In genomic region chr7:121689749-121690148, GRCh38 we compare ENCODE assay signal across 29 cellular contexts.
"Had no signal": no experiment of that assay in that cellular context is flagged by ENCODE, and none has a peak within 500 bp of the region (broad histone marks: within the 10 kb centered on the region; RNA-seq: fewer than 3 reads in every experiment).

No MANE protein-coding gene starts in this region.

- H2AFZ ChIP-seq: PC-9 had no signal

- H3K9me3 Mint-ChIP-seq: activated CD4-positive, alpha-beta T cell treated with anti-CD3 and anti-CD28 coated beads, Interleukin-2, amount 10 ng/mL, durations not matched to agents 7 days and 5 days; activated naive CD4-positive, alpha-beta T cell treated with anti-CD3 and anti-CD28 coated beads for 36 hours; activated T-cell treated with anti-CD3 and anti-CD28 coated beads, Interleukin-2, amount 50 U/mL, for 24 hours; activated T-helper 2 cell treated with anti-CD3 and anti-CD28 coated beads, Interferon-gamma antibody, Interleukin-2, Interleukin-4, amounts not matched to agents 10 μg/mL and 5 μg/mL and 100 μg/mL, durations not matched to agents 14 hours and 24 hours and 36 hours; T-helper 1 cell treated with Interleukin-12 subunit alpha and Interleukin-12 subunit beta and Interleukin-4 antibody, amounts not matched to agents 30 μg/mL and 1 μg/mL, for 36 hours; T-helper 2 cell treated with Interferon-gamma antibody and Interleukin-4, amounts not matched to agents 5 μg/mL and 100 μg/mL, for 36 hours had no signal

- H3K27ac ChIP-seq: breast epithelium, PC-9 had no signal

- H3K27me3 ChIP-seq: breast epithelium had no signal

- H3K27me3 Mint-ChIP-seq: activated CD4-positive, alpha-beta T cell treated with anti-CD3 and anti-CD28 coated beads, Interleukin-2, amount 10 ng/mL, durations not matched to agents 7 days and 5 days; activated T-cell treated with anti-CD3 and anti-CD28 coated beads, Interleukin-2, amount 50 U/mL, for 24 hours; IgD-negative memory B cell had no signal

- ATAC-seq: activated CD8-positive, alpha-beta T cell treated with anti-CD3 and anti-CD28 coated beads, Interleukin-2, amount 10 ng/mL, durations not matched to agents 7 days and 5 days; activated naive CD4-positive, alpha-beta T cell treated with anti-CD3 and anti-CD28 coated beads, Interleukin-2, amount 50 U/mL, for 72 hours had no signal

- DNase-seq: activated CD4-positive, alpha-beta T cell treated with anti-CD3 and anti-CD28 coated beads, Interleukin-2, amount 10 ng/mL, durations not matched to agents 7 days and 5 days; activated CD4-positive, alpha-beta T cell treated with anti-CD3 and anti-CD28 coated beads, Interleukin-2, amount 50 U/mL, for 48 hours; activated CD8-positive, alpha-beta T cell treated with anti-CD3 and anti-CD28 coated beads, Interleukin-2, amount 10 ng/mL, durations not matched to agents 7 days and 5 days; activated gamma-delta T cell; activated naive CD4-positive, alpha-beta T cell treated with anti-CD3 and anti-CD28 coated beads for 36 hours; activated T-cell treated with anti-CD3 and anti-CD28 coated beads, Interleukin-2, amount 50 U/mL, for 24 hours; anterior cingulate cortex; Kasumi-1; KG1; MM.1S; MV-4-11; NCI-H1092; NCI-H1436 treated with DMSO at 0.1 percent for 48 hours; NCI-H1694 treated with DMSO at 0.1 percent for 48 hours; NCI-H2029; NCI-H510A; NCI-H526; NCI-H748 treated with DMSO at 0.1 percent for 48 hours; NK-92 treated with Interleukin-12 subunit alpha and Interleukin-12 subunit beta, amount 100 ng/mL, for 24 hours; PC-9; Right ventricle myocardium superior had no signal

- FAIRE-seq: RCC 7860, TTC549 had no signal

- H3K4me1 Mint-ChIP-seq: activated CD4-positive, alpha-beta T cell treated with anti-CD3 and anti-CD28 coated beads, Interleukin-2, amount 10 ng/mL, durations not matched to agents 7 days and 5 days; IgD-negative memory B cell had no signal

- H3K4me3 Mint-ChIP-seq: activated CD4-positive, alpha-beta T cell treated with anti-CD3 and anti-CD28 coated beads, Interleukin-2, amount 10 ng/mL, durations not matched to agents 7 days and 5 days; activated CD8-positive, alpha-beta T cell treated with anti-CD3 and anti-CD28 coated beads, Interleukin-2, amount 10 ng/mL, durations not matched to agents 7 days and 5 days; activated naive CD4-positive, alpha-beta T cell treated with anti-CD3 and anti-CD28 coated beads for 36 hours; activated T-cell treated with anti-CD3 and anti-CD28 coated beads, Interleukin-2, amount 50 U/mL, for 24 hours; IgD-negative memory B cell; T-helper 1 cell treated with Interleukin-12 subunit alpha and Interleukin-12 subunit beta and Interleukin-4 antibody, amounts not matched to agents 30 μg/mL and 1 μg/mL, for 36 hours; T-helper 2 cell treated with Interferon-gamma antibody and Interleukin-4, amounts not matched to agents 5 μg/mL and 100 μg/mL, for 36 hours had no signal

- H3K36me3 ChIP-seq: breast epithelium had no signal

- H3K4me3 ChIP-seq: breast epithelium, PC-9 had no signal

- H3K27ac Mint-ChIP-seq: activated CD4-positive, alpha-beta T cell treated with anti-CD3 and anti-CD28 coated beads, Interleukin-2, amount 10 ng/mL, durations not matched to agents 7 days and 5 days; activated CD8-positive, alpha-beta T cell treated with anti-CD3 and anti-CD28 coated beads, Interleukin-2, amount 10 ng/mL, durations not matched to agents 7 days and 5 days; activated naive CD4-positive, alpha-beta T cell treated with anti-CD3 and anti-CD28 coated beads for 36 hours; activated naive CD4-positive, alpha-beta T cell treated with anti-CD3 and anti-CD28 coated beads, Interleukin-2, amount 50 U/mL, for 72 hours; activated T-cell treated with anti-CD3 and anti-CD28 coated beads, Interleukin-2, amount 50 U/mL, for 24 hours; activated T-helper 2 cell treated with anti-CD3 and anti-CD28 coated beads, Interferon-gamma antibody, Interleukin-2, Interleukin-4, amounts not matched to agents 10 μg/mL and 5 μg/mL and 100 μg/mL, durations not matched to agents 14 hours and 24 hours and 36 hours; IgD-negative memory B cell; T-helper 1 cell treated with Interleukin-12 subunit alpha and Interleukin-12 subunit beta and Interleukin-4 antibody, amounts not matched to agents 30 μg/mL and 1 μg/mL, for 36 hours; T-helper 2 cell treated with Interferon-gamma antibody and Interleukin-4, amounts not matched to agents 5 μg/mL and 100 μg/mL, for 36 hours had no signal

- H3K9me3 ChIP-seq: breast epithelium had no signal

- H3K4me2 ChIP-seq: PC-9 had no signal

- H3K4me1 ChIP-seq: breast epithelium had no signal

- H3K36me3 Mint-ChIP-seq: activated naive CD4-positive, alpha-beta T cell treated with anti-CD3 and anti-CD28 coated beads, Interleukin-2, amount 50 U/mL, for 72 hours; IgD-negative memory B cell had no signal
